Comparison of ENCODE assay signal across 12 cellular contexts in the genomic region with DNA sequence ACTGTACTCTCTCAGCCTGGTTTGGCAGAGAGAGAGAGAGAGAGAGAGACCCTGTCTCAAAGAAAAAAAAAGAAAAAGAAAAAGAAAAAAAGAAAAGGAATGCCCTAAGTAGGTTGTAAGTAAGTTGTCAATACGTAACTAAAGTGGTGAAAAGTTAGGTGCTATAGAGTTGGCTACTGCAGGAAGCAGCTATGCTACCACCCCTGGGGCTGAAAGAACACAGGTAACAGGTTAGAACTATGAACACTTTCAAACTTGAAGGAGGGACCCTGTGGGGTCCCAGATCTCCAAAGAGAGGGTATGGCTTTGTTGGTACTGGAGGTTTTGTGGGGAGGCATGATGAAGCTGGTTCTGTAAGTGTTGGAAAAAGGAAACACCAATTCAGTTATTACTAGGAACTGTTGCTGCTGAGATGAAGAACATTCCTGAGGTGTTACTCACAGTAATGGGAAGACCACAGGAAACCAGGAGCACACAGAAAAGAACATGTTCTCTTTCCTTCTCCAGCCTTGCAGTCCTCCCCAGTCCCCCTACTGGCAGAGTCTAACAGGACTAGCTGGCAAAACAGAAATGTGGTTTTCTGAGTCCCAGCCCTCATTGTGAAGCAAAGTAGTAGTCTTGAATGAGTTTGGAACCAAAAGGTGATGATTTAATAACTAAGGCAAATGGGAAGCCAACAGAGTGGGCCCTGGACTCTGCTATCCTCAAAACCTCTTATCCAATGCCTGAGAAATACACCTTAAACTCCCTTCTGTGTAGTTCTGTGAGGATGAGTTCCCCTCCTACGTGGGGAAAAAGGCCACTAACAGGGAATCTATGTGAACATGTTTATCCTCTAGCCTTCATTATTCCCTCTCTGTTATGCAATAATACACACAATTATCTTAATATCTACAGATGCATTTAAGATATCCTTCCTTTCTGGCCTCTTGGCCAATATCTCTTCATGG.
DNase-seq lines count a peak whose midpoint lies in the region; ATAC-seq, FAIRE-seq and TF ChIP-seq lines count a peak whose summit lies in the region.
"Had no signal": no experiment of that assay in that cellular context is flagged by ENCODE, and none has a peak within 500 bp of the region (broad histone marks: within the 10 kb centered on the region; RNA-seq: fewer than 3 reads in every experiment).

No MANE protein-coding gene starts in this region.

- H3K36me3 ChIP-seq in MG63 = no peaks in the 10 kb centered on the region
- no peaks in the 10 kb centered on the region for H3K36me3 ChIP-seq in H1 (ENCODE audit: control insufficient read depth in 2 of 4, insufficient read depth in 4 of 4, low read length in 3 of 4)
- H3K36me3 ChIP-seq: upper lobe of left lung had no signal

- no peak overlapping the region for H4K5ac ChIP-seq in H1 (ENCODE audit: insufficient read length, low read depth, low read length)

- no peaks in the 10 kb centered on the region for H3K79me1 ChIP-seq in H1 (ENCODE audit: low read depth, low read length)

- H3K4me3 ChIP-seq in MG63 = no peak overlapping the region
- no peak overlapping the region for H3K4me3 ChIP-seq in H1 (ENCODE audit: extremely low read depth in 1 of 4, insufficient read depth in 2 of 4, low read depth in 3 of 4, low read length in 4 of 4)
- H3K4me3 ChIP-seq: skin epidermis, upper lobe of left lung had no signal

- 47% methylated on average over 2 of the region's 2 CpGs; no CpG with 5 or more reads in 1 of the 2 experiments for WGBS in H1 (ENCODE audit: extremely low coverage in 1 of 2, insufficient coverage in 1 of 2, insufficient read length in 1 of 2, insufficient replicate concordance in 2 of 2, low coverage in 1 of 2, low lambda C conversion rate in 2 of 2, missing lambda C conversion rate in 1 of 2), 2 experiments

- no peak overlapping the region for H2BK120ac ChIP-seq in H1 (replicated peaks; ENCODE audit: low read depth, low read length)

- H2BK12ac ChIP-seq in H1 (ENCODE audit: low read depth, low read length) = no peak overlapping the region

- H2AK5ac ChIP-seq in H1 (ENCODE audit: low read depth, low read length) = no peak overlapping the region

- H3K36me3 Mint-ChIP-seq in progenitor cell of endocrine pancreas (ENCODE audit: insufficient read depth) = no peaks in the 10 kb centered on the region
- H3K36me3 Mint-ChIP-seq in stimulated activated effector memory CD8-positive, alpha-beta T cell treated with anti-CD3 and anti-CD28 coated beads, Interleukin-12 subunit alpha, Interleukin-12 subunit beta, amount 100 ng/mL, for 72 hours = no peaks in the 10 kb centered on the region

- no peak overlapping the region for H3K14ac ChIP-seq in H1 (ENCODE audit: insufficient read length)

- FAIRE-seq in H1 (lab: Jason Lieb, UNC) = no peak

- CTCF ChIA-PET in H1 (lab: Charles Lee; ENCODE audit: partially characterized antibody) = interaction anchor here (0.6 to 2.0 kb wide), 20 partner anchors 8 to 344 kb away, joined by 3 to 11 read pairs (median 3); no protein-coding TSS in a partner anchor

- H3K9me3 Mint-ChIP-seq in progenitor cell of endocrine pancreas (ENCODE audit: low read depth) = peaks cover 11% of the 10 kb centered on the region
- H3K9me3 Mint-ChIP-seq in stimulated activated effector memory CD8-positive, alpha-beta T cell treated with anti-CD3 and anti-CD28 coated beads, Interleukin-12 subunit alpha, Interleukin-12 subunit beta, amount 100 ng/mL, for 72 hours = no peaks in the 10 kb centered on the region

- H3K4ac ChIP-seq in H1 (replicated peaks; ENCODE audit: insufficient read length, low read depth, low read length) = no peak overlapping the region

- 0 out of 2 replicates have a peak overlapping the region, but pooled peaks have one; percentile 23 for H2AFZ ChIP-seq in H1 (ENCODE audit: low read length)

- TF ChIP-seq EP300 in H1 (IDR thresholded peaks at IDR 0.05; ENCODE audit: borderline replicate concordance in 1 of 2, low read depth in 2 of 2, low read length in 2 of 2) = no peak

- H3K27ac Mint-ChIP-seq in progenitor cell of endocrine pancreas = no peak overlapping the region
- H3K27ac Mint-ChIP-seq in stimulated activated effector memory CD8-positive, alpha-beta T cell treated with anti-CD3 and anti-CD28 coated beads, Interleukin-12 subunit alpha, Interleukin-12 subunit beta, amount 100 ng/mL, for 72 hours = no peak overlapping the region

- no peak overlapping the region for H3K56ac ChIP-seq in H1 (replicated peaks; ENCODE audit: insufficient read length, low read depth, low read length)

- H3K23ac ChIP-seq in H1 (ENCODE audit: insufficient read length) = no peak overlapping the region

- peak; percentile 19 to 45; a peak in 3 of 4 replicates for TF ChIP-seq RAD21 in H1 (IDR thresholded peaks at IDR 0.05 in 1 of 2, conservative IDR thresholded peaks at IDR 0.05 in 1 of 2; ENCODE audit: low read depth in 2 of 2, low read length in 2 of 2)

- no peak overlapping the region for H3K27ac ChIP-seq in H1 (ENCODE audit: low read depth, low read length)
- H3K27ac ChIP-seq: KMS-11, upper lobe of left lung had no signal

- POLR2A ChIA-PET in H1 (lab: Charles Lee; ENCODE audit: partially characterized antibody) = interaction anchor here (0.8 kb wide), 1 partner anchor 24 kb away, joined by 3 read pairs; no protein-coding TSS in a partner anchor

- no peak for TF ChIP-seq POLR2A in H1 (IDR thresholded peaks at IDR 0.05; ENCODE audit: control extremely low read depth in 1 of 2, low read depth in 2 of 2, low read length in 2 of 2)

- DNase-seq in GM10266 (ENCODE audit: extremely low spot score) (no peak), MG63 (peak; percentile 61), H1 (ENCODE audit: low read depth in 1 of 2, low spot score in 2 of 2) (no peak), progenitor cell of endocrine pancreas (ENCODE audit: low spot score, unreplicated experiment) (no peak), DMS79 (lab: John Stamatoyannopoulos, UW) (no peak), DMS79 treated with DMSO at 0.1 percent for 48 hours (lab: John Stamatoyannopoulos, UW) (no peak)
- no peak for DNase-seq in stimulated activated effector memory CD8-positive, alpha-beta T cell treated with anti-CD3 and anti-CD28 coated beads, Interleukin-12 subunit alpha, Interleukin-12 subunit beta, amount 100 ng/mL, for 72 hours (ENCODE audit: low spot score in 2 of 2)
- DNase-seq: activated CD4-positive, alpha-beta T cell treated with anti-CD3 and anti-CD28 coated beads for 4 hours; upper lobe of left lung had no signal

- H3K4me1 Mint-ChIP-seq in progenitor cell of endocrine pancreas (ENCODE audit: low read depth) = peaks cover 9% of the 10 kb centered on the region
- H3K4me1 Mint-ChIP-seq in stimulated activated effector memory CD8-positive, alpha-beta T cell treated with anti-CD3 and anti-CD28 coated beads, Interleukin-12 subunit alpha, Interleukin-12 subunit beta, amount 100 ng/mL, for 72 hours = no peaks in the 10 kb centered on the region

- no peaks in the 10 kb centered on the region for H3K27me3 ChIP-seq in MG63
- H3K27me3 ChIP-seq in H1 (replicated peaks in 1 of 4; ENCODE audit: control insufficient read depth in 3 of 4, extremely low read depth in 1 of 4, insufficient read depth in 3 of 4, low read length in 3 of 4) = no peaks in the 10 kb centered on the region
- H3K27me3 ChIP-seq: upper lobe of left lung had no signal

- H3K27me3 Mint-ChIP-seq in progenitor cell of endocrine pancreas = no peaks in the 10 kb centered on the region

- no peak overlapping the region for H2BK5ac ChIP-seq in H1 (ENCODE audit: low read depth, low read length)

- no peak overlapping the region for H3K4me3 Mint-ChIP-seq in progenitor cell of endocrine pancreas (ENCODE audit: low read depth)
- no peak overlapping the region for H3K4me3 Mint-ChIP-seq in stimulated activated effector memory CD8-positive, alpha-beta T cell treated with anti-CD3 and anti-CD28 coated beads, Interleukin-12 subunit alpha, Interleukin-12 subunit beta, amount 100 ng/mL, for 72 hours

- ATAC-seq in HG02852 (IDR thresholded peaks at IDR 0.05; ENCODE audit: unreplicated experiment) = no peak
- ATAC-seq in stimulated activated effector memory CD8-positive, alpha-beta T cell treated with anti-CD3 and anti-CD28 coated beads, Interleukin-12 subunit alpha, Interleukin-12 subunit beta, amount 100 ng/mL, for 72 hours = no peak

- no peak overlapping the region for H2BK15ac ChIP-seq in H1 (ENCODE audit: low read length)

- H3K18ac ChIP-seq in H1 (ENCODE audit: extremely low read depth, low read length) = no peak overlapping the region

- no peak overlapping the region for H2BK20ac ChIP-seq in H1 (ENCODE audit: low read length)

- no peak overlapping the region for H4K91ac ChIP-seq in H1 (replicated peaks; ENCODE audit: insufficient read length, low read length)

- no peak overlapping the region for H4K8ac ChIP-seq in H1 (ENCODE audit: extremely low read depth, insufficient read depth, low read length)

- no peak overlapping the region for H3K9ac ChIP-seq in H1 (replicated peaks in 1 of 4; ENCODE audit: extremely low read depth in 1 of 4, low read depth in 3 of 4, low read length in 3 of 4)
- H3K9ac ChIP-seq: KMS-11 had no signal

- TF ChIP-seq CTCF in GM10266 (IDR thresholded peaks at IDR 0.05; ENCODE audit: control insufficient read depth, insufficient read depth, low read depth, missing control alignments) (peak; percentile 6), H1 (IDR thresholded peaks at IDR 0.05; ENCODE audit: control extremely low read depth in 1 of 3, insufficient read depth in 1 of 3, low read depth in 1 of 3, low read length in 3 of 3) (peak; percentile 28 to 73 (median 34)), progenitor cell of endocrine pancreas (IDR thresholded peaks at IDR 0.05; ENCODE audit: unreplicated experiment) (peak; percentile 26)

- H3K9me3 ChIP-seq in MG63 = no peaks in the 10 kb centered on the region
- no peaks in the 10 kb centered on the region; a peak in 1 of 4 replicates for H3K9me3 ChIP-seq in H1 (ENCODE audit: insufficient read depth in 2 of 2, low read depth in 1 of 2, low read length in 1 of 2)
- H3K9me3 ChIP-seq: upper lobe of left lung had no signal

- H3K23me2 ChIP-seq in H1 (ENCODE audit: low read depth, low read length) = no peaks in the 10 kb centered on the region

- H4K20me1 ChIP-seq in H1 (replicated peaks in 1 of 2; ENCODE audit: control insufficient read depth in 1 of 2, insufficient read depth in 2 of 2, low read length in 2 of 2) = no peaks in the 10 kb centered on the region

- no peaks in the 10 kb centered on the region for H3K4me1 ChIP-seq in H1 (replicated peaks in 1 of 4; ENCODE audit: control insufficient read depth in 3 of 4, insufficient read depth in 4 of 4, low read length in 3 of 4)
- H3K4me1 ChIP-seq: upper lobe of left lung had no signal

- no peak overlapping the region for H3K4me2 ChIP-seq in H1 (ENCODE audit: insufficient read depth in 1 of 2, low read depth in 2 of 2, low read length in 2 of 2)
- H3K4me2 ChIP-seq: KMS-11 had no signal

- no peaks in the 10 kb centered on the region for H3K79me2 ChIP-seq in H1 (ENCODE audit: control insufficient read depth in 1 of 2, insufficient read depth in 2 of 2, low read length in 2 of 2)

TF ChIP-seq in H1, 55 proteins besides CTCF, POLR2A, EP300 and RAD21 (continues in another document):
- TF ChIP-seq CHD2 (IDR thresholded peaks at IDR 0.05; ENCODE audit: low read length) = no peak
- TF ChIP-seq CHD1 (IDR thresholded peaks at IDR 0.05; ENCODE audit: low read depth, low read length) = no peak
